Comparison of ENCODE assay signal across 23 cellular contexts in genomic region chr12:68877583-68877982, GRCh38.
"Had no signal": no experiment of that assay in that cellular context is flagged by ENCODE, and none has a peak within 500 bp of the region (broad histone marks: within the 10 kb centered on the region; RNA-seq: fewer than 3 reads in every experiment).

No MANE protein-coding gene starts in this region.

- H3K4me3 ChIP-seq: stomach, suprapubic skin, testis, thoracic aorta, thyroid gland, tibial artery, tibial nerve, transverse colon, upper lobe of left lung, upper lobe of right lung, uterus, vagina had no signal

- H3K27me3 ChIP-seq: stomach, suprapubic skin, testis, thyroid gland, tibial artery, tibial nerve, transverse colon, upper lobe of left lung, upper lobe of right lung, uterus, vagina had no signal

- H3K4me1 ChIP-seq: stomach, suprapubic skin, testis, tibial artery, transverse colon, upper lobe of right lung, uterus, vagina had no signal

- H3K36me3 ChIP-seq: suprapubic skin, thoracic aorta, thyroid gland, tibial artery, uterus, vagina had no signal

- DNase-seq: stimulated activated CD4-positive, alpha-beta T cell treated with anti-CD3 and anti-CD28 coated beads, Interleukin-2, amount 100 ng/mL, for 48 hours; stimulated activated CD4-positive, alpha-beta T cell treated with anti-CD3 and anti-CD28 coated beads, Interleukin-4, amount 100 ng/mL, for 1 hour; stimulated activated CD4-positive, alpha-beta T cell treated with anti-CD3 and anti-CD28 coated beads, Interleukin-4, amount 100 ng/mL, for 24 hours; stimulated activated CD4-positive, alpha-beta T cell treated with anti-CD3 and anti-CD28 coated beads, Interleukin-4, amount 100 ng/mL, for 4 hours; stimulated activated CD8-positive, alpha-beta memory T cell treated with anti-CD3 and anti-CD28 coated beads, Interleukin-4, amount 100 ng/mL, for 48 hours; stimulated activated naive B cell treated with anti-CD40 and anti-IgM and Interleukin-4, amounts not matched to agents 10 μg/mL and 1 μg/mL and 100 μg/mL, for 72 hours; stimulated activated naive CD4-positive, alpha-beta T cell; stimulated activated naive CD4-positive, alpha-beta T cell treated with Interleukin-2 at 50 U/mL for 16 hours; stimulated activated naive CD8-positive, alpha-beta T cell treated with anti-CD3 and anti-CD28 coated beads, Interleukin-15, amount 100 ng/mL, for 72 hours; stimulated activated naive CD8-positive, alpha-beta T cell treated with anti-CD3 and anti-CD28 coated beads, Interleukin-15, Interleukin-2, amounts not matched to agents 100 U/mL and 50 U/mL, for 24 hours; stomach; testis; thyroid gland; tibial artery; transverse colon; trophoblast cell; upper lobe of left lung; upper lobe of right lung; uterus had no signal

- H3K27ac ChIP-seq: stomach, suprapubic skin, testis, thoracic aorta, thyroid gland, tibial artery, tibial nerve, transverse colon, upper lobe of left lung, upper lobe of right lung, uterus, vagina had no signal

- H3K9me3 ChIP-seq: testis, thoracic aorta, thyroid gland, tibial artery, upper lobe of left lung, upper lobe of right lung, uterus, vagina had no signal
